In the genomic region with DNA sequence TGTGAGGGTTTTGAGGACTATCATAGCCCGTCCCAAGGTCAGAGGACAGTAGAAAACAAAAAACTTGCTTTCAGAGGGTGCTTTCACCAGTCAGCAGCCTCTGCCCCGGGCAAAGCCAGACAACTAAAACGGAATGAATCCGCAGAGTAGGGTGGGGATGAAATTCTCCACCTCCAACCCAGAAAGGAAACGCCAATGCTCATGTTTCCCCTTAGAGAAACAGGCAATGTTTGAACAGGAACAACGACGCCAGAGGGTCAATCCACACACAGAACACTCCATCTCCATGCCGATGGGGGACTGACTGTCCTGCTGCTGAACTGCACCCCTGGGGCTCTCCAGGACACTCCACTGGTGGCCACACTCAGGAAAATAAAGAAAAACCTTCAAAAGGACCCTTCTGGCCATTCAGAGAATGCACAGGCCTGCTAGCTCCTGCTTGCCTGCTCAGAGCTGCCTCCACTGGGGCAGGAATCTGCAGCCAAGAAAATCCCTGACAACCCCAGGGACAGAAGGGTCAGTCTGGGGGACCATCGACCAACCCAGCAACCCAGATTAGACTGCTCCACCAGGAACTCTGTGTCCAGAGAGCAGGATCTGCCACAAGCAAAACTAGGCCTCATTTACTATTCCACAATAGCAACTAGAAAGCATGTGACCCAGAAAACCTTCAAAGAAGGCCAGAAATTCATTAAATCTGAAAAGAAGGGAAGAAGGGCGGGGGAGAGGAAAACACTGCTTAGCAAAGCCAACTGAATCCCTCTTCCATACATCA, we compare ENCODE assay signal across 10 cellular contexts.
DNase-seq lines count a peak whose midpoint lies in the region; ATAC-seq and TF ChIP-seq lines count a peak whose summit lies in the region.
"Had no signal": no experiment of that assay in that cellular context is flagged by ENCODE, and none has a peak within 500 bp of the region (broad histone marks: within the 10 kb centered on the region; RNA-seq: fewer than 3 reads in every experiment).

No MANE protein-coding gene starts in this region.

- H3K9me3 ChIP-seq in SK-N-SH = no peaks in the 10 kb centered on the region
- H3K9me3 ChIP-seq in right cardiac atrium (ENCODE audit: control insufficient read depth, low read length) = no peaks in the 10 kb centered on the region

- H3K9me3 Mint-ChIP-seq in activated T-helper 17 cell treated with anti-CD3 and anti-CD28 coated beads, Interleukin-2, amount 50 U/mL, for 72 hours = peaks cover 4% of the 10 kb centered on the region

- POLR2A ChIA-PET in SK-N-SH (lab: Yijun Ruan, JAX) = no interaction called here

- H3K36me3 ChIP-seq in SK-N-SH (replicated peaks in 1 of 2; ENCODE audit: control insufficient read depth in 1 of 2, insufficient read depth in 2 of 2, low read length in 1 of 2) = no peaks in the 10 kb centered on the region

- peaks cover 23% of the 10 kb centered on the region for H3K36me3 Mint-ChIP-seq in activated T-helper 17 cell treated with anti-CD3 and anti-CD28 coated beads, Interleukin-2, amount 50 U/mL, for 72 hours (ENCODE audit: low read depth)

- 93% methylated on average over 10 of the region's 10 CpGs for WGBS in SK-N-SH (ENCODE audit: low lambda C conversion rate)
- 73% methylated on average over 10 of the region's 10 CpGs for WGBS in right cardiac atrium

- H3K4me1 ChIP-seq in SK-N-SH (ENCODE audit: control insufficient read depth in 1 of 2, insufficient read depth in 2 of 2, low read depth in 1 of 2, low read length in 1 of 2) = peaks cover 7 to 9% of the 10 kb centered on the region in 2 experiments; a peak in 3 of 4 replicates
- H3K4me1 ChIP-seq in right cardiac atrium (ENCODE audit: control insufficient read depth, insufficient read depth, low read length) = no peaks in the 10 kb centered on the region

- no peaks in the 10 kb centered on the region for H3K79me2 ChIP-seq in SK-N-SH (ENCODE audit: insufficient read depth)

- H2AFZ ChIP-seq in SK-N-SH (ENCODE audit: low read depth) = no peak overlapping the region

- H3K4me1 Mint-ChIP-seq in activated T-helper 17 cell treated with anti-CD3 and anti-CD28 coated beads, Interleukin-2, amount 50 U/mL, for 72 hours = peaks cover 62% of the 10 kb centered on the region

- H3F3A ChIP-seq in SK-N-SH (replicated peaks; ENCODE audit: insufficient read depth) = peaks cover 14% of the 10 kb centered on the region

- no peak for DNase-seq in SK-N-SH
- DNase-seq in right cardiac atrium = no peak
- peak in 7 of 49 donors; percentile 13 to 58 (median 30) for DNase-seq in substantia nigra (lab: John Stamatoyannopoulos, UW)
- no peak for DNase-seq in SIG-M5 treated with dmso at 0.1 percent for 504 hours (lab: John Stamatoyannopoulos, UW; ENCODE audit: unreplicated experiment)
- no peak for DNase-seq in epidermal melanocyte (ENCODE audit: insufficient read length, low spot score)
- DNase-seq in AML-193 (lab: John Stamatoyannopoulos, UW) = no peak
- DNase-seq: NCI-H526 treated with DMSO at 0.1 percent for 48 hours had no signal

- H3K4me3 ChIP-seq in SK-N-SH (ENCODE audit: low read depth in 2 of 2, low read length in 1 of 2) = no peak overlapping the region
- no peak overlapping the region for H3K4me3 ChIP-seq in right cardiac atrium (ENCODE audit: low read length)

- intact Hi-C loops in right cardiac atrium (cut with DNase I) = no loop called here

- no peak for TF ChIP-seq RAD21 in SK-N-SH (IDR thresholded peaks at IDR 0.05; ENCODE audit: low read length)

- CTCF ChIA-PET in SK-N-SH (lab: Yijun Ruan, JAX) = no interaction called here

- H3K4me2 ChIP-seq in SK-N-SH = peak overlapping the region; percentile 56

- no peak for TF ChIP-seq EP300 in SK-N-SH (IDR thresholded peaks at IDR 0.05; ENCODE audit: borderline replicate concordance in 1 of 2, low read depth in 1 of 2, low read length in 1 of 2)

- ATAC-seq in SK-N-SH treated with all-trans-retinoic acid at 6 μM for 48 hours = no peak
- peak; percentile 0 for ATAC-seq in activated T-helper 17 cell treated with anti-CD3 and anti-CD28 coated beads, Interleukin-2, amount 50 U/mL, for 72 hours (replicated peaks)
- ATAC-seq in right cardiac atrium = peak; percentile 32 to 44

- peak overlapping the region; percentile 82 for H3K4me3 Mint-ChIP-seq in activated T-helper 17 cell treated with anti-CD3 and anti-CD28 coated beads, Interleukin-2, amount 50 U/mL, for 72 hours

- no peaks in the 10 kb centered on the region for H3K27me3 Mint-ChIP-seq in activated T-helper 17 cell treated with anti-CD3 and anti-CD28 coated beads, Interleukin-2, amount 50 U/mL, for 72 hours

- H3K27me3 ChIP-seq in SK-N-SH (ENCODE audit: insufficient read depth) = no peaks in the 10 kb centered on the region
- no peaks in the 10 kb centered on the region for H3K27me3 ChIP-seq in right cardiac atrium (ENCODE audit: control insufficient read depth, insufficient read depth)

- no peak for TF ChIP-seq CTCF in SK-N-SH (IDR thresholded peaks at IDR 0.05)

- H3K27ac Mint-ChIP-seq in activated T-helper 17 cell treated with anti-CD3 and anti-CD28 coated beads, Interleukin-2, amount 50 U/mL, for 72 hours = peak overlapping the region; percentile 94

- no peaks in the 10 kb centered on the region for H4K20me1 ChIP-seq in SK-N-SH (ENCODE audit: insufficient read depth)

- H3K27ac ChIP-seq in SK-N-SH (ENCODE audit: low read depth in 2 of 2, low read length in 1 of 2) (peak overlapping the region; percentile 58 to 95; a peak in 3 of 4 replicates), right cardiac atrium (ENCODE audit: low read length) (peak overlapping the region; percentile 54), substantia nigra (ENCODE audit: low read depth, low read length, poor library complexity, severe bottlenecking) (peak overlapping the region; percentile 58)
- H3K27ac ChIP-seq: 22Rv1 had no signal

- no peaks in the 10 kb centered on the region for H3K9me2 ChIP-seq in SK-N-SH

- peak overlapping the region; percentile 62 for H3K9ac ChIP-seq in SK-N-SH

TF ChIP-seq in SK-N-SH, 30 proteins besides CTCF, POLR2A, EP300 and RAD21 (continues in another document):
- TF ChIP-seq TCF12 (IDR thresholded peaks at IDR 0.05) (no peak), FOXJ3 (CRISPR knock-in tag; IDR thresholded peaks at IDR 0.05) (no peak), SIN3A (IDR thresholded peaks at IDR 0.05; ENCODE audit: borderline replicate concordance, low read depth, low read length) (no peak), CHD2 (IDR thresholded peaks at IDR 0.05; ENCODE audit: low read length, partially characterized antibody) (no peak), GABPA (IDR thresholded peaks at IDR 0.05; ENCODE audit: low read depth) (no peak), FOSL2 (IDR thresholded peaks at IDR 0.05; ENCODE audit: borderline replicate concordance, low read depth) (no peak), SMC3 (IDR thresholded peaks at IDR 0.05; ENCODE audit: low read depth, low read length) (no peak)
- TF ChIP-seq, protein P1, sequence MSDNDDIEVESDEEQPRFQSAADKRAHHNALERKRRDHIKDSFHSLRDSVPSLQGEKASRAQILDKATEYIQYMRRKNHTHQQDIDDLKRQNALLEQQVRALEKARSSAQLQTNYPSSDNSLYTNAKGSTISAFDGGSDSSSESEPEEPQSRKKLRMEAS (IDR thresholded peaks at IDR 0.05; ENCODE audit: low read depth) = no peak
- TF ChIP-seq, protein P2, sequence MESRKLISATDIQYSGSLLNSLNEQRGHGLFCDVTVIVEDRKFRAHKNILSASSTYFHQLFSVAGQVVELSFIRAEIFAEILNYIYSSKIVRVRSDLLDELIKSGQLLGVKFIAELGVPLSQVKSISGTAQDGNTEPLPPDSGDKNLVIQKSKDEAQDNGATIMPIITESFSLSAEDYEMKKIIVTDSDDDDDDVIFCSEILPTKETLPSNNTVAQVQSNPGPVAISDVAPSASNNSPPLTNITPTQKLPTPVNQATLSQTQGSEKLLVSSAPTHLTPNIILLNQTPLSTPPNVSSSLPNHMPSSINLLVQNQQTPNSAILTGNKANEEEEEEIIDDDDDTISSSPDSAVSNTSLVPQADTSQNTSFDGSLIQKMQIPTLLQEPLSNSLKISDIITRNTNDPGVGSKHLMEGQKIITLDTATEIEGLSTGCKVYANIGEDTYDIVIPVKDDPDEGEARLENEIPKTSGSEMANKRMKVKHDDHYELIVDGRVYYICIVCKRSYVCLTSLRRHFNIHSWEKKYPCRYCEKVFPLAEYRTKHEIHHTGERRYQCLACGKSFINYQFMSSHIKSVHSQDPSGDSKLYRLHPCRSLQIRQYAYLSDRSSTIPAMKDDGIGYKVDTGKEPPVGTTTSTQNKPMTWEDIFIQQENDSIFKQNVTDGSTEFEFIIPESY (IDR thresholded peaks at IDR 0.05; ENCODE audit: borderline replicate concordance, low read depth) = no peak

TF ChIP-seq in SK-N-SH treated with all-trans-retinoic acid at 6 μM for 48 hours, 23 proteins besides CTCF, POLR2A, EP300 and RAD21:
- no peak for TF ChIP-seq ESRRG (CRISPR knock-in tag; IDR thresholded peaks at IDR 0.05)
- TF ChIP-seq TOX (CRISPR knock-in tag; IDR thresholded peaks at IDR 0.05; ENCODE audit: borderline replicate concordance) = no peak
- no peak for TF ChIP-seq ZC3H10 (CRISPR knock-in tag; IDR thresholded peaks at IDR 0.05)
TF ChIP-seq in SK-N-SH treated with all-trans-retinoic acid at 6 μM for 48 hours: peak in this region for 0.
